1 cellular context compared by ENCODE assay signal in the genomic region with DNA sequence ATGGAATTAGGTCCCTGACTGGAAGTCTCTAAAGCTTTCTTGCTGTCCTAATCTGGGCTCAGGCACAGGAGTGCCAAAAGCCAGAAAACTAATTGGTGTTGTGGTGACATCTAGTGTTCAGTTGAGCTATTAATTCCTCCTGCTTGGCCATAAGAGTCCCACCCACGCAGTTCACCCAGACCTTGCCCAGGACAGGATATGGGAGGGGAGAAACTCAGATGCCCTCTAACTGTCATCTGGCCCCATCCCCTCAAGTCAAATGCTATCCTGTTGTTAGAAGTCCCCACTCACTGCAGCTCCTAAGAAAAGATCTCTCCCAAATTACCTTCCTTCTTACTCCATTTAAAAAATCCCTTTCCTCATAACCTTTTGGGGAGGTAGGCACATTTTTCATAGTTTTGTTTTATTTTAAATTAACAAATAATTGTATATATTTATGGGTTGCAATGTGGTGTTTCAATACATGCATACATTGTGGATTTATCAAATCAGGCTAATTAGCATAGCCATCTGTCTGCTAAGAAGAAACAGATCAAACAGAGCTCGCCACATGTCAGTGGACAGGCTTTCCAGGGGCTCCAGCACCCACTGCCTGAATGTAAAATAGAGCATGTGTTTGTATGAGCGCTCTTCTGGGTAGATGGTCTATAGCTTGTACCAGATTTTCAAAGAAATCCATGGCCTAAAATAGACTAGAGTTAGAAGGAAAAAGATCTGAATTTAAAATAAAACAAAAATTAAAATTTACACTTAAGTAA.
TF ChIP-seq lines count a peak whose summit lies in the region.

No MANE protein-coding gene starts in this region.

TF ChIP-seq in WTC11, 78 proteins besides CTCF, POLR2A, EP300 and RAD21 (continued from another document):
- TF ChIP-seq, protein P1, sequence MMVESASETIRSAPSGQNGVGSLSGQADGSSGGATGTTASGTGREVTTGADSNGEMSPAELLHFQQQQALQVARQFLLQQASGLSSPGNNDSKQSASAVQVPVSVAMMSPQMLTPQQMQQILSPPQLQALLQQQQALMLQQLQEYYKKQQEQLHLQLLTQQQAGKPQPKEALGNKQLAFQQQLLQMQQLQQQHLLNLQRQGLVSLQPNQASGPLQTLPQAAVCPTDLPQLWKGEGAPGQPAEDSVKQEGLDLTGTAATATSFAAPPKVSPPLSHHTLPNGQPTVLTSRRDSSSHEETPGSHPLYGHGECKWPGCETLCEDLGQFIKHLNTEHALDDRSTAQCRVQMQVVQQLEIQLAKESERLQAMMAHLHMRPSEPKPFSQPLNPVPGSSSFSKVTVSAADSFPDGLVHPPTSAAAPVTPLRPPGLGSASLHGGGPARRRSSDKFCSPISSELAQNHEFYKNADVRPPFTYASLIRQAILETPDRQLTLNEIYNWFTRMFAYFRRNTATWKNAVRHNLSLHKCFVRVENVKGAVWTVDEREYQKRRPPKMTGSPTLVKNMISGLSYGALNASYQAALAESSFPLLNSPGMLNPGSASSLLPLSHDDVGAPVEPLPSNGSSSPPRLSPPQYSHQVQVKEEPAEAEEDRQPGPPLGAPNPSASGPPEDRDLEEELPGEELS (CRISPR knock-in tag; IDR thresholded peaks at IDR 0.05), result no peak
- TF ChIP-seq SMAD3 (CRISPR knock-in tag; IDR thresholded peaks at IDR 0.05; ENCODE audit: borderline replicate concordance), result no peak
